ENCODE assay signal across 1 cellular context in the genomic region with DNA sequence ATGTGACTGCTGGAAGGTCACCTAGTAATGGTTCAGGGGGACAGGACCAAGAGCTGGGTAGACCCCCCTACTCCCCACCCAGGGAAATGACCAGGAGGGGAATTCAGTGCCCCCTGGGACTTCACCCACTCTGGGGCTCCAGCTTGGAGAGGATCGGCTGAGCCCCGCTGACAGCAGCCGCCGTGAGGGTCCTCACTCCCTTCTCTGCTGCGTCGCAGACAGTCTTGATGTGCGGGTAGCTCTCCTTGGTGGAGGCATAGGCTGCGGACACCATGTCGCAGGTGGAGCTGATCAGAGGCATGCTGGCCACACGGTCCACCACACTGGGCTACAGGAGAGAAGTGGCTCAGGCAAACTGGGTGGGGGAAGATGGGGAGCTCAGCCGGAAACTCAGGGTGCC.
TF ChIP-seq lines count a peak whose summit lies in the region.

No MANE protein-coding gene starts in this region.

TF ChIP-seq in IMR-90, 13 proteins besides CTCF, POLR2A, EP300 and RAD21:
- TF ChIP-seq RFX5 (IDR thresholded peaks at IDR 0.05; ENCODE audit: low read depth, low read length) (no peak), MAFK (IDR thresholded peaks at IDR 0.05; ENCODE audit: low read depth, low read length) (no peak), NFE2L2 (IDR thresholded peaks at IDR 0.05; ENCODE audit: low read depth, low read length) (no peak), MAZ (IDR thresholded peaks at IDR 0.05; ENCODE audit: borderline replicate concordance, low read depth, low read length) (no peak), SMC3 (IDR thresholded peaks at IDR 0.05; ENCODE audit: low read depth, low read length) (no peak), FOS (IDR thresholded peaks at IDR 0.05; ENCODE audit: low read depth, low read length) (no peak)
